In genomic region chr1:220776725-220777326, GRCh38 we compare ENCODE assay signal across 7 cellular contexts. TPM values are rescaled to one million over a fixed set of nuclear protein-coding genes. Genes with fewer than 3 reads are reported as not detected.
DNase-seq lines count a peak whose midpoint lies in the region; ATAC-seq and TF ChIP-seq lines count a peak whose summit lies in the region.

No MANE protein-coding gene starts in this region.

- no peaks in the 10 kb centered on the region for H3K79me2 ChIP-seq in MM.1S (ENCODE audit: low read length)

- H3K36me3 ChIP-seq in HAP-1 (replicated peaks) (no peaks in the 10 kb centered on the region), MM.1S (replicated peaks; ENCODE audit: insufficient read depth, low read length) (no peaks in the 10 kb centered on the region), heart right ventricle (peaks cover 0 to 81% (median 9%) of the 10 kb centered on the region in 9 donors)

- intact Hi-C loops in heart right ventricle (cut with DNase I) = loop anchor here in 9 of 10 donors (2.0 to 10.0 kb wide), 10 partner anchors 28 to 562 kb away; partner anchors contain the start of genes C1orf115 (in 2 of the 9) and MTARC2 (in 1 of the 9)

- no peaks in the 10 kb centered on the region for H3K9me2 ChIP-seq in MM.1S (replicated peaks; ENCODE audit: insufficient read depth, low read length)

- H4K20me1 ChIP-seq in MM.1S (ENCODE audit: insufficient read depth, low read length) = no peaks in the 10 kb centered on the region

- no peaks in the 10 kb centered on the region for H3F3A ChIP-seq in MM.1S (ENCODE audit: insufficient read depth, low read length)

- H3K27ac ChIP-seq in MM.1S (ENCODE audit: low read length) (no peak overlapping the region), heart right ventricle (no peak overlapping the region)

- no peak overlapping the region for H3K9ac ChIP-seq in MM.1S (ENCODE audit: low read length)

- ATAC-seq in heart right ventricle = peak; percentile 92 to 95 (median 94)

- 30% methylated on average over 19 of the region's 19 CpGs for whole genome bisulfite sequencing in heart right ventricle, 2 donors

- H3K4me3 ChIP-seq in GM12865 (ENCODE audit: low read depth, low read length) (no peak overlapping the region), HAP-1 (no peak overlapping the region), MM.1S (ENCODE audit: low read length) (no peak overlapping the region), heart right ventricle (no peak overlapping the region)

- H3K4me2 ChIP-seq in MM.1S (ENCODE audit: low read depth, low read length) = no peak overlapping the region

- TF ChIP-seq CTCF in GM12865 (IDR thresholded peaks at IDR 0.05; ENCODE audit: insufficient read depth, low read depth, low read length, missing control alignments) (peak; percentile 94), MM.1S (IDR thresholded peaks at IDR 0.05; ENCODE audit: low read length) (peak; percentile 85), heart right ventricle (IDR thresholded peaks at IDR 0.05) (peak; percentile 69 to 98 (median 94))

- in situ Hi-C loops in HAP-1 (cut with MboI; ENCODE audit: low sequenced_read_pairs) = loop anchor here (10.0 to 25.0 kb wide), 2 partner anchors 482 to 790 kb away; no protein-coding TSS in a partner anchor

- H3K27me3 ChIP-seq in HAP-1 (ENCODE audit: low read depth) = no peaks in the 10 kb centered on the region
- H3K27me3 ChIP-seq in MM.1S (replicated peaks; ENCODE audit: insufficient read depth, low read length) = no peaks in the 10 kb centered on the region
- H3K27me3 ChIP-seq in heart right ventricle = no peaks in the 10 kb centered on the region

- H3K9me3 ChIP-seq in HAP-1 = no peaks in the 10 kb centered on the region
- H3K9me3 ChIP-seq in MM.1S (replicated peaks; ENCODE audit: insufficient read depth, low read length) = no peaks in the 10 kb centered on the region
- H3K9me3 ChIP-seq in heart right ventricle = no peaks in the 10 kb centered on the region

- DNase-seq in GM12865 (ENCODE audit: low read depth) = peak; percentile 78
- peak; percentile 59 to 94 for DNase-seq in HAP-1 (ENCODE audit: low spot score in 2 of 2)
- DNase-seq in MM.1S = peak; percentile 52
- peak; percentile 69 for DNase-seq in SK-N-DZ (ENCODE audit: low spot score)
- peak; percentile 8 for DNase-seq in activated naive CD8-positive, alpha-beta T cell treated with anti-CD3 and anti-CD28 coated beads, Interleukin-2, amount 50 U/mL, for 16 hours (ENCODE audit: low read depth, low spot score)
- DNase-seq in heart right ventricle = peak; percentile 84 to 87
- DNase-seq in renal cortical epithelial cell (ENCODE audit: low read depth) = peak; percentile 33

- H2AFZ ChIP-seq in MM.1S (ENCODE audit: low read length) = no peak overlapping the region

- H3K4me1 ChIP-seq in HAP-1 = no peaks in the 10 kb centered on the region; the same call in 1 of the 2 replicates
- H3K4me1 ChIP-seq in MM.1S (ENCODE audit: low read length) = no peaks in the 10 kb centered on the region
- peaks cover 0 to 11% (median 3%) of the 10 kb centered on the region in 9 donors for H3K4me1 ChIP-seq in heart right ventricle

RNA-seq across cellular contexts. Expression of gene MTARC1, which starts 9.9 kb away (rescaled TPM):
- 22.1 and 22.3 TPM in 2 replicates for polyA plus RNA-seq in SK-N-DZ (2014; cell fraction: cytosol; rRNA removed)
- 26.3 and 27.9 TPM in 2 replicates for polyA plus RNA-seq in SK-N-DZ (2014; cell fraction: nucleus; rRNA removed)
- total RNA-seq in heart right ventricle (10 to 100 TPM in 4 of 10 donors, 1 to 10 TPM in 6; 4.4 to 24.4 (median 8.4) TPM), renal cortical epithelial cell (4.0 and 5.0 TPM in 2 replicates)
- polyA plus RNA-seq in heart right ventricle = 10 to 100 TPM in 1 of 2 donors, 1 to 10 TPM in 1; 4.7 to 11.7 TPM

RNA-seq across cellular contexts. Expression of gene MTARC2, which starts 28.7 kb away (rescaled TPM):
- polyA plus RNA-seq in SK-N-DZ (2014; cell fraction: cytosol; rRNA removed) = not detected in 2 replicates
- not detected in 2 replicates for polyA plus RNA-seq in SK-N-DZ (2014; cell fraction: nucleus; rRNA removed)
- total RNA-seq in heart right ventricle = 10 to 100 TPM; 16.2 to 32.3 (median 26.6) TPM
- polyA plus RNA-seq in heart right ventricle = 10 to 100 TPM; 13.0 to 30.4 TPM
- total RNA-seq in renal cortical epithelial cell = 10.8 and 14.1 TPM in 2 replicates

Comparison
In these comparisons a context has a peak if more than half of its experiments do, and no peak if none do; other contexts are left out.
1. DNase-seq: peak in every context shown above with its lines; median percentile 86 in heart right ventricle; 78 in GM12865; 76 in HAP-1; 69 in SK-N-DZ; 52 in MM.1S; 33 in renal cortical epithelial cell; 8 in activated naive CD8-positive, alpha-beta T cell treated with anti-CD3 and anti-CD28 coated beads, Interleukin-2, amount 50 U/mL, for 16 hours.